ENCODE assay signal across 11 cellular contexts in genomic region chr13:27599845-27600553, GRCh38. TPM values are rescaled to one million over a fixed set of nuclear protein-coding genes. Genes with fewer than 3 reads are reported as not detected.
DNase-seq lines count a peak whose midpoint lies in the region; ATAC-seq and TF ChIP-seq lines count a peak whose summit lies in the region.
"Had no signal": no experiment of that assay in that cellular context is flagged by ENCODE, and none has a peak within 500 bp of the region (broad histone marks: within the 10 kb centered on the region; RNA-seq: fewer than 3 reads in every experiment).

No MANE protein-coding gene starts in this region.

- intact Hi-C loops in CD8-positive, alpha-beta T cell (cut with DNase I, micrococcal nuclease): no loop called here

- no peaks in the 10 kb centered on the region for H3K9me3 Mint-ChIP-seq in CD8-positive, alpha-beta T cell

- no peak overlapping the region for H2AK5ac ChIP-seq in trophoblast cell (ENCODE audit: low read length)

- H3K4me3 ChIP-seq in foreskin fibroblast (ENCODE audit: low read depth in 1 of 2, low read length in 2 of 2) (no peak overlapping the region), trophoblast cell (ENCODE audit: low read depth, low read length) (no peak overlapping the region)
- H3K4me3 ChIP-seq in CD8-positive, alpha-beta T cell (ENCODE audit: low read depth, low read length): no peak overlapping the region

- H2BK5ac ChIP-seq in trophoblast cell (ENCODE audit: low read depth, low read length, poor library complexity): no peak overlapping the region

- H3K23ac ChIP-seq in trophoblast cell (ENCODE audit: low read length): no peak overlapping the region

- no peaks in the 10 kb centered on the region for H3K36me3 ChIP-seq in trophoblast cell (ENCODE audit: control insufficient read depth in 1 of 2, insufficient read depth in 2 of 2, low read length in 2 of 2)
- H3K36me3 ChIP-seq in CD8-positive, alpha-beta T cell (ENCODE audit: insufficient read depth, low read length): no peaks in the 10 kb centered on the region

- no peak overlapping the region for H3K4me2 ChIP-seq in trophoblast cell (ENCODE audit: low read length)

- no peak overlapping the region for H3K27ac Mint-ChIP-seq in CD8-positive, alpha-beta T cell
- H3K27ac Mint-ChIP-seq: activated naive CD8-positive, alpha-beta T cell had no signal

- CTCF ChIA-PET in CD8-positive, alpha-beta T cell (lab: Charles Lee): no interaction called here

- POLR2A ChIA-PET in CD8-positive, alpha-beta T cell (lab: Charles Lee): no interaction called here

- peak; percentile 39 for DNase-seq in H4 (ENCODE audit: low spot score)
- DNase-seq in foreskin fibroblast: peak; percentile 72 to 78
- DNase-seq in trophoblast cell: peak; percentile 50 to 98
- DNase-seq in CD8-positive, alpha-beta T cell: no peak
- DNase-seq in activated CD8-positive, alpha-beta memory T cell treated with anti-CD3 and anti-CD28 coated beads, Interleukin-2, amount 50 U/mL, for 4 hours: no peak
- DNase-seq in GM10266 (ENCODE audit: extremely low spot score): no peak
- DNase-seq: NCI-H1092 treated with DMSO at 0.1 percent for 48 hours; stimulated activated CD4-positive, alpha-beta T cell treated with anti-CD3 and anti-CD28 coated beads, Interleukin-1b, Interleukin-23, amount 100 ng/mL, for 48 hours had no signal

- no peak overlapping the region for H3K18ac ChIP-seq in trophoblast cell (ENCODE audit: low read length)

- H2BK120ac ChIP-seq in trophoblast cell (ENCODE audit: insufficient read depth, low read length, poor library complexity): no peak overlapping the region

- H3K79me2 ChIP-seq in trophoblast cell (ENCODE audit: control insufficient read depth, insufficient read depth, low read length, poor library complexity): peaks cover 3% of the 10 kb centered on the region

- no peaks in the 10 kb centered on the region for H3K79me1 ChIP-seq in trophoblast cell (ENCODE audit: low read length)

- H4K12ac ChIP-seq in trophoblast cell (ENCODE audit: low read depth, low read length): no peak overlapping the region

- TF ChIP-seq CTCF in foreskin fibroblast (IDR thresholded peaks at IDR 0.05; ENCODE audit: low read depth, low read length) (no peak), GM10266 (IDR thresholded peaks at IDR 0.05; ENCODE audit: control insufficient read depth, insufficient read depth, low read depth, missing control alignments) (no peak)
- TF ChIP-seq CTCF in CD8-positive, alpha-beta T cell (IDR thresholded peaks at IDR 0.05): no peak

- H3K9me3 ChIP-seq in trophoblast cell (ENCODE audit: insufficient read depth, low read depth, low read length): no peaks in the 10 kb centered on the region
- H3K9me3 ChIP-seq in CD8-positive, alpha-beta T cell (ENCODE audit: low read length): no peaks in the 10 kb centered on the region

- no CpG with 5 or more reads among the region's 5 CpGs for WGBS in trophoblast cell (ENCODE audit: extremely low coverage, insufficient coverage, insufficient read length)

- peaks cover 0 to 2% of the 10 kb centered on the region in 2 experiments for H3K4me1 ChIP-seq in trophoblast cell (ENCODE audit: control insufficient read depth in 1 of 2, insufficient read depth in 2 of 2, low read length in 2 of 2)
- peaks cover 1% of the 10 kb centered on the region for H3K4me1 ChIP-seq in CD8-positive, alpha-beta T cell (ENCODE audit: insufficient read depth, low read length)

- H3K9ac ChIP-seq in trophoblast cell (ENCODE audit: low read length): no peak overlapping the region

- H3K36me3 Mint-ChIP-seq in CD8-positive, alpha-beta T cell: no peaks in the 10 kb centered on the region

- no peak overlapping the region for H3K14ac ChIP-seq in trophoblast cell (ENCODE audit: low read length)

- H3K27ac ChIP-seq in trophoblast cell (ENCODE audit: low read depth, low read length): no peak overlapping the region
- H3K27ac ChIP-seq in CD8-positive, alpha-beta T cell (ENCODE audit: low read depth, low read length): no peak overlapping the region

- H3K4me3 Mint-ChIP-seq in CD8-positive, alpha-beta T cell: no peak overlapping the region
- H3K4me3 Mint-ChIP-seq: activated naive CD8-positive, alpha-beta T cell had no signal

- H3K4me1 Mint-ChIP-seq in CD8-positive, alpha-beta T cell (ENCODE audit: low read depth): peaks cover 25% of the 10 kb centered on the region

- no peaks in the 10 kb centered on the region for H3K27me3 ChIP-seq in trophoblast cell (ENCODE audit: insufficient read depth, low read length)
- H3K27me3 ChIP-seq in CD8-positive, alpha-beta T cell (ENCODE audit: insufficient read depth, low read length): no peaks in the 10 kb centered on the region

- H2AFZ ChIP-seq in trophoblast cell (ENCODE audit: insufficient read depth, low read length, poor library complexity): no peak overlapping the region

- H3K27me3 Mint-ChIP-seq in CD8-positive, alpha-beta T cell (ENCODE audit: low read depth): no peaks in the 10 kb centered on the region
- H3K27me3 Mint-ChIP-seq: activated naive CD8-positive, alpha-beta T cell had no signal

- H4K8ac ChIP-seq in trophoblast cell (ENCODE audit: low read depth, low read length): no peak overlapping the region

- H4K91ac ChIP-seq in trophoblast cell (ENCODE audit: low read depth, low read length): no peak overlapping the region

- H3K4ac ChIP-seq in trophoblast cell (ENCODE audit: low read depth, low read length): no peak overlapping the region

- ATAC-seq in SK-N-SH treated with all-trans-retinoic acid at 6 μM for 48 hours: peak; percentile 100
- no peak for ATAC-seq in CD8-positive, alpha-beta T cell
- ATAC-seq in GM19467 (IDR thresholded peaks at IDR 0.05; ENCODE audit: unreplicated experiment): no peak

- H2BK12ac ChIP-seq in trophoblast cell (ENCODE audit: low read length): no peak overlapping the region

TF ChIP-seq in SK-N-SH treated with all-trans-retinoic acid at 6 μM for 48 hours, 23 proteins besides CTCF, POLR2A, EP300 and RAD21 (continues in another document):
- TF ChIP-seq CREB5 (CRISPR knock-in tag; IDR thresholded peaks at IDR 0.05; ENCODE audit: low read depth) (peak; percentile 61; the same call in 1 of the 2 replicates), BACH2 (CRISPR knock-in tag; IDR thresholded peaks at IDR 0.05; ENCODE audit: borderline replicate concordance) (no peak), CSDC2 (CRISPR knock-in tag; IDR thresholded peaks at IDR 0.05) (0 out of 2 replicates have a peak, but pooled peaks have one; percentile 36), ZC3H10 (CRISPR knock-in tag; IDR thresholded peaks at IDR 0.05) (no peak), ZNF8 (CRISPR knock-in tag; IDR thresholded peaks at IDR 0.05) (no peak), POU6F1 (CRISPR knock-in tag; IDR thresholded peaks at IDR 0.05; ENCODE audit: borderline replicate concordance, low read depth) (no peak), TOX (CRISPR knock-in tag; IDR thresholded peaks at IDR 0.05; ENCODE audit: borderline replicate concordance) (no peak), TCF4 (CRISPR knock-in tag; IDR thresholded peaks at IDR 0.05; ENCODE audit: borderline replicate concordance) (no peak), PPARA (CRISPR knock-in tag; IDR thresholded peaks at IDR 0.05; ENCODE audit: borderline replicate concordance) (no peak), PATZ1 (CRISPR knock-in tag; IDR thresholded peaks at IDR 0.05; ENCODE audit: borderline replicate concordance) (no peak), GLIS3 (CRISPR knock-in tag; IDR thresholded peaks at IDR 0.05) (no peak)

RNA-seq across cellular contexts. Expression of gene LNX2, which starts 20.3 kb away (rescaled TPM):
- 3.4 and 6.5 TPM in 2 replicates for total RNA-seq in H4 (2014; rRNA removed; shearing (Covaris generic))
- 7.8 and 7.9 TPM in 2 replicates for polyA plus RNA-seq in trophoblast cell (2013)
- total RNA-seq in CD8-positive, alpha-beta T cell: 1 to 10 TPM; 3.0 to 3.5 TPM

RNA-seq across cellular contexts. Expression of gene POLR1D, which starts 21.7 kb away (rescaled TPM):
- total RNA-seq in H4 (2014; rRNA removed; shearing (Covaris generic)): 125 and 143 TPM in 2 replicates
- 173 and 176 TPM in 2 replicates for polyA plus RNA-seq in trophoblast cell (2013)
- total RNA-seq in CD8-positive, alpha-beta T cell: 100 to 1,000 TPM; 176 TPM

Comparison
In these comparisons a context has a peak if more than half of its experiments do, and no peak if none do; other contexts are left out.
1. DNase-seq: peak in H4 (single experiment), foreskin fibroblast (2 of 2) and trophoblast cell (2 of 2); none in CD8-positive, alpha-beta T cell (0 of 7), activated CD8-positive, alpha-beta memory T cell treated with anti-CD3 and anti-CD28 coated beads, Interleukin-2, amount 50 U/mL, for 4 hours (single experiment) and GM10266 (single experiment).